In genomic region chr6:37222992-37223391, GRCh38 we compare ENCODE assay signal across 8 cellular contexts. TPM values are rescaled to one million over a fixed set of nuclear protein-coding genes. Genes with fewer than 3 reads are reported as not detected.
DNase-seq lines count a peak whose midpoint lies in the region; ATAC-seq, FAIRE-seq and TF ChIP-seq lines count a peak whose summit lies in the region.

No MANE protein-coding gene starts in this region.

- no peaks in the 10 kb centered on the region for H3K36me3 Mint-ChIP-seq in T-helper 2 cell treated with Interferon-gamma antibody and Interleukin-4, amounts not matched to agents 5 μg/mL and 100 μg/mL, for 36 hours (ENCODE audit: low read depth)
- H3K36me3 Mint-ChIP-seq in activated CD4-positive, alpha-beta memory T cell treated with anti-CD3 and anti-CD28 coated beads for 36 hours = no peaks in the 10 kb centered on the region
- H3K36me3 Mint-ChIP-seq in stimulated activated naive B cell treated with anti-CD40 and anti-IgM and Interleukin-4, amounts not matched to agents 10 μg/mL and 1 μg/mL and 100 μg/mL, for 72 hours = no peaks in the 10 kb centered on the region

- no peaks in the 10 kb centered on the region for H3K27me3 Mint-ChIP-seq in T-helper 2 cell treated with Interferon-gamma antibody and Interleukin-4, amounts not matched to agents 5 μg/mL and 100 μg/mL, for 36 hours (ENCODE audit: low read depth)
- no peaks in the 10 kb centered on the region for H3K27me3 Mint-ChIP-seq in activated CD4-positive, alpha-beta memory T cell treated with anti-CD3 and anti-CD28 coated beads for 36 hours
- no peaks in the 10 kb centered on the region for H3K27me3 Mint-ChIP-seq in stimulated activated naive B cell treated with anti-CD40 and anti-IgM and Interleukin-4, amounts not matched to agents 10 μg/mL and 1 μg/mL and 100 μg/mL, for 72 hours

- FAIRE-seq in GM12891 (lab: Jason Lieb, UNC) = no peak

- H3K4me1 Mint-ChIP-seq in T-helper 2 cell treated with Interferon-gamma antibody and Interleukin-4, amounts not matched to agents 5 μg/mL and 100 μg/mL, for 36 hours (ENCODE audit: low read depth) = peaks cover 26% of the 10 kb centered on the region
- H3K4me1 Mint-ChIP-seq in activated CD4-positive, alpha-beta memory T cell treated with anti-CD3 and anti-CD28 coated beads for 36 hours (ENCODE audit: low read depth) = peaks cover 18% of the 10 kb centered on the region
- H3K4me1 Mint-ChIP-seq in stimulated activated naive B cell treated with anti-CD40 and anti-IgM and Interleukin-4, amounts not matched to agents 10 μg/mL and 1 μg/mL and 100 μg/mL, for 72 hours = peaks cover 10 to 17% of the 10 kb centered on the region in 2 donors

- H3K4me3 Mint-ChIP-seq in T-helper 2 cell treated with Interferon-gamma antibody and Interleukin-4, amounts not matched to agents 5 μg/mL and 100 μg/mL, for 36 hours = peak overlapping the region; percentile 80
- H3K4me3 Mint-ChIP-seq in activated CD4-positive, alpha-beta memory T cell treated with anti-CD3 and anti-CD28 coated beads for 36 hours = peak overlapping the region; percentile 73
- H3K4me3 Mint-ChIP-seq in stimulated activated naive B cell treated with anti-CD40 and anti-IgM and Interleukin-4, amounts not matched to agents 10 μg/mL and 1 μg/mL and 100 μg/mL, for 72 hours = peak overlapping the region; percentile 80 to 84

- no peaks in the 10 kb centered on the region for H3K9me2 ChIP-seq in hepatocyte (replicated peaks; ENCODE audit: insufficient read depth)

- no peak for TF ChIP-seq POLR2A in GM12891 (IDR thresholded peaks at IDR 0.05; ENCODE audit: low read depth, low read length)

- H2AFZ ChIP-seq in hepatocyte = peak overlapping the region; percentile 94

- intact Hi-C loops in activated CD4-positive, alpha-beta memory T cell treated with anti-CD3 and anti-CD28 coated beads for 36 hours (cut with micrococcal nuclease) = loop anchor here (1.0 to 5.0 kb wide), 2 partner anchors 34 to 79 kb away; partner anchors contain the start of gene TBC1D22B

- no peaks in the 10 kb centered on the region for H3K36me3 ChIP-seq in hepatocyte (replicated peaks; ENCODE audit: insufficient read depth, low read depth)

- H3K9me3 Mint-ChIP-seq in T-helper 2 cell treated with Interferon-gamma antibody and Interleukin-4, amounts not matched to agents 5 μg/mL and 100 μg/mL, for 36 hours = no peaks in the 10 kb centered on the region
- no peaks in the 10 kb centered on the region for H3K9me3 Mint-ChIP-seq in activated CD4-positive, alpha-beta memory T cell treated with anti-CD3 and anti-CD28 coated beads for 36 hours
- H3K9me3 Mint-ChIP-seq in stimulated activated naive B cell treated with anti-CD40 and anti-IgM and Interleukin-4, amounts not matched to agents 10 μg/mL and 1 μg/mL and 100 μg/mL, for 72 hours = no peaks in the 10 kb centered on the region

- H3K79me2 ChIP-seq in hepatocyte = no peaks in the 10 kb centered on the region

- peaks cover 10% of the 10 kb centered on the region for H3K4me1 ChIP-seq in hepatocyte (ENCODE audit: insufficient read depth)

- POLR2A ChIA-PET in activated CD4-positive, alpha-beta memory T cell treated with anti-CD3 and anti-CD28 coated beads for 36 hours (lab: Charles Lee) = interaction anchor here (0.9 to 1.7 kb wide), 2 partner anchors 13 to 17 kb away, joined by 4 to 6 read pairs; no protein-coding TSS in a partner anchor

- peak overlapping the region; percentile 22 for H3K27ac ChIP-seq in hepatocyte

- no peaks in the 10 kb centered on the region for H3K27me3 ChIP-seq in hepatocyte

- no peak for DNase-seq in T-helper 2 cell treated with Interferon-gamma antibody and Interleukin-4, amounts not matched to agents 5 μg/mL and 100 μg/mL, for 36 hours (ENCODE audit: low spot score)
- DNase-seq in T-helper 2 cell (no peak), hepatocyte (ENCODE audit: low spot score) (no peak), GM12891 (ENCODE audit: insufficient read length, low spot score) (no peak), NCI-H1436 treated with DMSO at 0.1 percent for 48 hours (lab: John Stamatoyannopoulos, UW) (no peak), SW480 (ENCODE audit: low spot score) (no peak)
- DNase-seq in activated CD4-positive, alpha-beta memory T cell treated with anti-CD3 and anti-CD28 coated beads for 36 hours = no peak
- DNase-seq in stimulated activated naive B cell treated with anti-CD40 and anti-IgM and Interleukin-4, amounts not matched to agents 10 μg/mL and 1 μg/mL and 100 μg/mL, for 72 hours = no peak

- ATAC-seq in stimulated activated naive B cell treated with anti-CD40 and anti-IgM and Interleukin-4, amounts not matched to agents 10 μg/mL and 1 μg/mL and 100 μg/mL, for 72 hours (replicated peaks) = no peak

- peak overlapping the region; percentile 77 for H3K4me2 ChIP-seq in hepatocyte

- no peak for TF ChIP-seq CTCF in hepatocyte (IDR thresholded peaks at IDR 0.05; ENCODE audit: poor library complexity)

- H4K20me1 ChIP-seq in hepatocyte (ENCODE audit: insufficient read depth, poor library complexity, severe bottlenecking) = no peaks in the 10 kb centered on the region

- CTCF ChIA-PET in activated CD4-positive, alpha-beta memory T cell treated with anti-CD3 and anti-CD28 coated beads for 36 hours (lab: Charles Lee) = interaction anchor here (0.7 to 6.5 kb wide), 3 partner anchors 13 to 202 kb away, joined by 5 to 55 read pairs (median 55); no protein-coding TSS in a partner anchor

- peak overlapping the region; percentile 62 for H3K27ac Mint-ChIP-seq in T-helper 2 cell treated with Interferon-gamma antibody and Interleukin-4, amounts not matched to agents 5 μg/mL and 100 μg/mL, for 36 hours
- no peak overlapping the region for H3K27ac Mint-ChIP-seq in activated CD4-positive, alpha-beta memory T cell treated with anti-CD3 and anti-CD28 coated beads for 36 hours
- H3K27ac Mint-ChIP-seq in stimulated activated naive B cell treated with anti-CD40 and anti-IgM and Interleukin-4, amounts not matched to agents 10 μg/mL and 1 μg/mL and 100 μg/mL, for 72 hours = peak overlapping the region; percentile 53

- H3K4me3 ChIP-seq in hepatocyte = no peak overlapping the region

- H3K9me3 ChIP-seq in hepatocyte (ENCODE audit: low read depth) = no peaks in the 10 kb centered on the region

TF ChIP-seq in GM12891, 5 proteins besides CTCF, POLR2A, EP300 and RAD21:
- no peak for TF ChIP-seq POU2F2 (IDR thresholded peaks at IDR 0.05; ENCODE audit: low read depth, low read length)

RNA-seq across cellular contexts. Expression of gene TBC1D22B, which starts 34.6 kb away (rescaled TPM):
- 10 to 100 TPM; 14.4 to 15.7 TPM for total RNA-seq in activated CD4-positive, alpha-beta memory T cell treated with anti-CD3 and anti-CD28 coated beads for 36 hours
- total RNA-seq in hepatocyte = 8.2 and 9.0 TPM in 2 replicates
- 5.2 and 8.9 TPM in 2 replicates for polyA plus RNA-seq in hepatocyte
- polyA plus RNA-seq in GM12891 (2012; ENCODE audit: low read depth, missing spikeins) = 9.2 TPM

RNA-seq across cellular contexts. Expression of gene TMEM217, which starts 35.0 kb away (rescaled TPM):
- 1 to 10 TPM; 2.2 to 3.3 TPM for total RNA-seq in activated CD4-positive, alpha-beta memory T cell treated with anti-CD3 and anti-CD28 coated beads for 36 hours
- total RNA-seq in hepatocyte = 0.87 and 2.7 TPM in 2 replicates
- 2.1 and 4.8 TPM in 2 replicates for polyA plus RNA-seq in hepatocyte
- 1.5 TPM for polyA plus RNA-seq in GM12891 (2012; ENCODE audit: low read depth, missing spikeins)

RNA-seq across cellular contexts. Expression of gene PIM1, which starts 53.0 kb away (rescaled TPM):
- total RNA-seq in activated CD4-positive, alpha-beta memory T cell treated with anti-CD3 and anti-CD28 coated beads for 36 hours = 100 to 1,000 TPM; 204 TPM
- total RNA-seq in hepatocyte = 71.3 and 81.0 TPM in 2 replicates
- 96.6 and 99.1 TPM in 2 replicates for polyA plus RNA-seq in hepatocyte
- 8.5 TPM for polyA plus RNA-seq in GM12891 (2012; ENCODE audit: low read depth, missing spikeins)
